31 cellular contexts compared by ENCODE assay signal in the genomic region with DNA sequence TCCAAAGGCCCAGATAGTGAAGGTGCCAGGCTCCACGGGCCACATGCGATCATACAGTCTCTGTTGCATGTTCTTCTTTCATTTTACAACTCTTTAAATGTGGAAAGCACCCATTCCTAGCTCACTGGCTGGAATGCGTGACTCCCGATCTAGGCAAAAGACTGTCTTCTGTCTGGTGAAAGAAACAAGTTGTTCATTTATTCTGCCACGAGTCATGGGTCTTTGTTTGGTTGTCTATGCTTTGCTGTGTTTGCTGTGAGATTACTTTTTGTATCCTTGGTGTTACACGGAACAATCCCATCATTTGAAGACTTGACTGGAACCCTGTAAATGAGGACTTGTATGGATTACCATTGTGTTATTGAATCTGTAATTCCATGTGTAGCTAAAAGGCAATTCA. TPM values are rescaled to one million over a fixed set of nuclear protein-coding genes. Genes with fewer than 3 reads are reported as not detected.
"Had no signal": no experiment of that assay in that cellular context is flagged by ENCODE, and none has a peak within 500 bp of the region (broad histone marks: within the 10 kb centered on the region; RNA-seq: fewer than 3 reads in every experiment).

No MANE protein-coding gene starts in this region.

- ATAC-seq: activated CD8-positive, alpha-beta memory T cell treated with anti-CD3 and anti-CD28 coated beads, Interleukin-2, amount 10 ng/mL, durations not matched to agents 7 days and 5 days; activated CD8-positive, alpha-beta T cell treated with anti-CD3 and anti-CD28 coated beads for 36 hours; effector memory CD8-positive, alpha-beta T cell; gastroesophageal sphincter; heart left ventricle; left lobe of liver; lower lobe of right lung; naive thymus-derived CD4-positive, alpha-beta T cell; stimulated activated memory B cell treated with anti-CD40 and anti-IgM and Interleukin-4, amounts not matched to agents 10 μg/mL and 1 μg/mL and 100 μg/mL, for 72 hours; T-helper 17 cell had no signal

- H3K36me3 Mint-ChIP-seq: activated CD8-positive, alpha-beta memory T cell treated with anti-CD3 and anti-CD28 coated beads, Interleukin-2, amount 10 ng/mL, durations not matched to agents 7 days and 5 days; activated naive CD4-positive, alpha-beta T cell treated with anti-CD3 and anti-CD28 coated beads, Interleukin-2, amount 10 ng/mL, durations not matched to agents 7 days and 5 days; naive thymus-derived CD4-positive, alpha-beta T cell; stimulated activated memory B cell treated with anti-CD40 and anti-IgM and Interleukin-4, amounts not matched to agents 10 μg/mL and 1 μg/mL and 100 μg/mL, for 72 hours had no signal

- H3K9me3 Mint-ChIP-seq: activated CD4-positive, alpha-beta T cell treated with anti-CD3 and anti-CD28 coated beads, Interleukin-2, amount 10 ng/mL, durations not matched to agents 24 days and 14 days; activated CD8-positive, alpha-beta T cell treated with anti-CD3 and anti-CD28 coated beads for 36 hours; activated naive CD4-positive, alpha-beta T cell treated with anti-CD3 and anti-CD28 coated beads, Interleukin-2, amount 10 ng/mL, durations not matched to agents 7 days and 5 days; effector memory CD8-positive, alpha-beta T cell; naive thymus-derived CD4-positive, alpha-beta T cell; neural crest cell; stimulated activated memory B cell treated with anti-CD40 and anti-IgM and Interleukin-4, amounts not matched to agents 10 μg/mL and 1 μg/mL and 100 μg/mL, for 72 hours had no signal

- H3K27me3 Mint-ChIP-seq: activated CD8-positive, alpha-beta T cell treated with anti-CD3 and anti-CD28 coated beads for 36 hours; stimulated activated memory B cell treated with anti-CD40 and anti-IgM and Interleukin-4, amounts not matched to agents 10 μg/mL and 1 μg/mL and 100 μg/mL, for 72 hours had no signal

- H3K4me1 Mint-ChIP-seq: activated CD4-positive, alpha-beta T cell treated with anti-CD3 and anti-CD28 coated beads, Interleukin-2, amount 10 ng/mL, durations not matched to agents 24 days and 14 days; activated CD8-positive, alpha-beta memory T cell treated with anti-CD3 and anti-CD28 coated beads, Interleukin-2, amount 10 ng/mL, durations not matched to agents 7 days and 5 days; activated naive CD4-positive, alpha-beta T cell treated with anti-CD3 and anti-CD28 coated beads, Interleukin-2, amount 10 ng/mL, durations not matched to agents 7 days and 5 days; stimulated activated memory B cell treated with anti-CD40 and anti-IgM and Interleukin-4, amounts not matched to agents 10 μg/mL and 1 μg/mL and 100 μg/mL, for 72 hours; T-helper 17 cell had no signal

- DNase-seq: activated CD4-positive, alpha-beta T cell treated with anti-CD3 and anti-CD28 coated beads, Interleukin-2, amount 10 ng/mL, durations not matched to agents 24 days and 14 days; activated CD8-positive, alpha-beta memory T cell treated with anti-CD3 and anti-CD28 coated beads, Interleukin-2, amount 10 ng/mL, durations not matched to agents 7 days and 5 days; activated CD8-positive, alpha-beta T cell treated with anti-CD3 and anti-CD28 coated beads for 36 hours; activated effector memory CD4-positive, alpha-beta T cell treated with anti-CD3 and anti-CD28 coated beads, Interleukin-2, amount 50 U/mL, for 16 hours; activated naive CD4-positive, alpha-beta T cell treated with anti-CD3 and anti-CD28 coated beads, Interleukin-2, amount 10 ng/mL, durations not matched to agents 7 days and 5 days; activated T-cell treated with anti-CD3 and anti-CD28 coated beads for 4 hours; aorta; brain microvascular endothelial cell; central memory CD4-positive, alpha-beta T cell; effector memory CD8-positive, alpha-beta T cell; esophagus squamous epithelium; heart left ventricle; kidney; lower lobe of right lung; naive thymus-derived CD4-positive, alpha-beta T cell; sigmoid colon; stimulated activated CD4-positive, alpha-beta T cell treated with anti-CD3 and anti-CD28 coated beads, Interleukin-15, amount 100 ng/mL, for 24 hours; SW 1271; T-helper 17 cell had no signal

- H3K4me3 Mint-ChIP-seq: activated CD4-positive, alpha-beta T cell treated with anti-CD3 and anti-CD28 coated beads, Interleukin-2, amount 10 ng/mL, durations not matched to agents 24 days and 14 days; activated CD8-positive, alpha-beta memory T cell treated with anti-CD3 and anti-CD28 coated beads, Interleukin-2, amount 10 ng/mL, durations not matched to agents 7 days and 5 days; activated CD8-positive, alpha-beta T cell treated with anti-CD3 and anti-CD28 coated beads for 36 hours; activated naive CD4-positive, alpha-beta T cell treated with anti-CD3 and anti-CD28 coated beads, Interleukin-2, amount 10 ng/mL, durations not matched to agents 7 days and 5 days; effector memory CD8-positive, alpha-beta T cell; neural crest cell; stimulated activated memory B cell treated with anti-CD40 and anti-IgM and Interleukin-4, amounts not matched to agents 10 μg/mL and 1 μg/mL and 100 μg/mL, for 72 hours; T-helper 17 cell had no signal

- H3K27ac Mint-ChIP-seq: activated CD8-positive, alpha-beta memory T cell treated with anti-CD3 and anti-CD28 coated beads, Interleukin-2, amount 10 ng/mL, durations not matched to agents 7 days and 5 days; activated CD8-positive, alpha-beta T cell treated with anti-CD3 and anti-CD28 coated beads for 36 hours; activated naive CD4-positive, alpha-beta T cell treated with anti-CD3 and anti-CD28 coated beads, Interleukin-2, amount 10 ng/mL, durations not matched to agents 7 days and 5 days; effector memory CD8-positive, alpha-beta T cell; naive thymus-derived CD4-positive, alpha-beta T cell; stimulated activated memory B cell treated with anti-CD40 and anti-IgM and Interleukin-4, amounts not matched to agents 10 μg/mL and 1 μg/mL and 100 μg/mL, for 72 hours; T-helper 17 cell had no signal

RNA-seq across cellular contexts. Expression of gene NPVF, which starts 41.9 kb away (rescaled TPM):
- total RNA-seq: activated CD4-positive, alpha-beta T cell treated with anti-CD3 and anti-CD28 coated beads, Interleukin-2, amount 10 ng/mL, durations not matched to agents 24 days and 14 days; activated CD8-positive, alpha-beta memory T cell treated with anti-CD3 and anti-CD28 coated beads, Interleukin-2, amount 10 ng/mL, durations not matched to agents 7 days and 5 days; activated CD8-positive, alpha-beta T cell treated with anti-CD3 and anti-CD28 coated beads for 36 hours; aorta; dermis microvascular lymphatic vessel endothelial cell; endothelial cell of umbilical vein; esophagus squamous epithelium; gastroesophageal sphincter; heart left ventricle; kidney; left lobe of liver; lower lobe of right lung; mesenteric fat pad; naive thymus-derived CD4-positive, alpha-beta T cell; neural crest cell; omental fat pad; posterior vena cava; renal cortical epithelial cell; sigmoid colon; smooth muscle cell; T-helper 17 cell; ureter had no signal
- polyA plus RNA-seq: aorta; endothelial cell of umbilical vein; heart left ventricle; naive thymus-derived CD4-positive, alpha-beta T cell; sigmoid colon; smooth muscle cell had no signal
